ENCODE assay signal across 14 cellular contexts in genomic region chr12:27820564-27820963, GRCh38. TPM values are rescaled to one million over a fixed set of nuclear protein-coding genes. Genes with fewer than 3 reads are reported as not detected.
DNase-seq lines count a peak whose midpoint lies in the region; ATAC-seq, FAIRE-seq and TF ChIP-seq lines count a peak whose summit lies in the region.
"Had no signal": no experiment of that assay in that cellular context is flagged by ENCODE, and none has a peak within 500 bp of the region (broad histone marks: within the 10 kb centered on the region; RNA-seq: fewer than 3 reads in every experiment).

No MANE protein-coding gene starts in this region.

- TF ChIP-seq POLR2A in breast epithelium (IDR thresholded peaks at IDR 0.05) = no peak
- no peak for TF ChIP-seq POLR2A in endothelial cell of umbilical vein (IDR thresholded peaks at IDR 0.05; ENCODE audit: low read depth, low read length)

- H3K27ac ChIP-seq in breast epithelium (no peak overlapping the region), SU-DHL-6 (ENCODE audit: low read depth, low read length) (peak overlapping the region; percentile 98), endothelial cell of umbilical vein (ENCODE audit: insufficient read depth, low read depth, low read length) (peak overlapping the region; percentile 99), smooth muscle cell (ENCODE audit: low read depth) (peak overlapping the region; percentile 50)

- intact Hi-C loops in MCF 10A (cut with micrococcal nuclease) = loop anchor here (10.0 kb wide), 1 partner anchor 1054 kb away; no protein-coding TSS in a partner anchor
- intact Hi-C loops in breast epithelium (cut with DNase I; ENCODE audit: low total_unique reads) = loop anchor here (5.0 kb wide), 1 partner anchor 83 kb away; no protein-coding TSS in a partner anchor
- intact Hi-C loops in endothelial cell of umbilical vein (cut with micrococcal nuclease) = loop anchor here (5.0 to 10.0 kb wide), 2 partner anchors 1054 to 1137 kb away; no protein-coding TSS in a partner anchor

- peaks cover 6% of the 10 kb centered on the region for H3K4me1 Mint-ChIP-seq in MCF 10A (ENCODE audit: insufficient read depth, unreplicated experiment)
- H3K4me1 Mint-ChIP-seq: GM23338 had no signal

- TF ChIP-seq CTCF in MCF 10A (IDR thresholded peaks at IDR 0.05; ENCODE audit: unreplicated experiment) = no peak
- no peak for TF ChIP-seq CTCF in breast epithelium (IDR thresholded peaks at IDR 0.05)
- no peak for TF ChIP-seq CTCF in SU-DHL-6 (IDR thresholded peaks at IDR 0.05; ENCODE audit: insufficient read depth, low read length, poor library complexity, severe bottlenecking)
- no peak for TF ChIP-seq CTCF in endothelial cell of umbilical vein (IDR thresholded peaks at IDR 0.05; ENCODE audit: extremely low read depth in 1 of 2, insufficient read depth in 1 of 2, low read depth in 1 of 2, low read length in 2 of 2)
- TF ChIP-seq CTCF in smooth muscle cell (IDR thresholded peaks at IDR 0.05; ENCODE audit: borderline replicate concordance, insufficient read depth, poor library complexity, severe bottlenecking) = no peak

- dilution Hi-C loops in endothelial cell of umbilical vein (cut with MboI; ENCODE audit: extremely low pct_ligation_motif_present, low sequenced_read_pairs) = no loop called here

- H3K79me2 ChIP-seq in SU-DHL-6 (ENCODE audit: insufficient read depth, low read length) (no peaks in the 10 kb centered on the region), endothelial cell of umbilical vein (ENCODE audit: control insufficient read depth, insufficient read depth, low read length) (no peaks in the 10 kb centered on the region), smooth muscle cell (ENCODE audit: low read depth) (no peaks in the 10 kb centered on the region)

- peak overlapping the region; percentile 10 for H2AFZ ChIP-seq in SU-DHL-6 (ENCODE audit: low read depth, low read length, severe bottlenecking)
- peak overlapping the region; percentile 96 for H2AFZ ChIP-seq in endothelial cell of umbilical vein (ENCODE audit: low read depth, low read length)
- H2AFZ ChIP-seq in smooth muscle cell (ENCODE audit: low read depth) = no peak overlapping the region
- H2AFZ ChIP-seq: GM23338 had no signal

- H3F3A ChIP-seq in SU-DHL-6 (ENCODE audit: insufficient read depth) (peaks cover 48% of the 10 kb centered on the region), smooth muscle cell (ENCODE audit: low read depth) (no peaks in the 10 kb centered on the region)

- POLR2A ChIA-PET in MCF 10A (lab: Yijun Ruan, JAX) (interaction anchor here (0.6 to 3.5 kb wide), 8 partner anchors 22 to 374 kb away, joined by 3 to 23 read pairs (median 4); partner anchors contain the start of genes KLHL42 and MANSC4), endothelial cell of umbilical vein (lab: Charles Lee) (no interaction called here)

- H3K4me3 ChIP-seq in breast epithelium (no peak overlapping the region), SU-DHL-6 (ENCODE audit: insufficient read depth, low read length, poor library complexity, severe bottlenecking) (peak overlapping the region; percentile 11), endothelial cell of umbilical vein (replicated peaks in 1 of 3; ENCODE audit: insufficient read depth in 1 of 3, low read depth in 1 of 3, low read length in 3 of 3) (no peak overlapping the region), smooth muscle cell (no peak overlapping the region)
- H3K4me3 ChIP-seq: GM23338 had no signal

- BruUV-seq in MCF 10A (replicated peaks; lab: Mats Ljungman, UMichigan) = no TSS peak
- BruUV-seq in endothelial cell of umbilical vein (replicated peaks; lab: Mats Ljungman, UMichigan) = no TSS peak

- no peak for FAIRE-seq in endothelial cell of umbilical vein (lab: Jason Lieb, UNC)
- FAIRE-seq: GM12891 had no signal

- H3K9me2 ChIP-seq in SU-DHL-6 (replicated peaks; ENCODE audit: insufficient read depth, low read length) = no peaks in the 10 kb centered on the region

- H3K9me1 ChIP-seq in endothelial cell of umbilical vein (replicated peaks; ENCODE audit: control insufficient read depth, extremely low read depth, insufficient read depth, low read length) = no peaks in the 10 kb centered on the region

- DNase-seq in MCF 10A (ENCODE audit: unreplicated experiment) = no peak
- DNase-seq in breast epithelium (ENCODE audit: low spot score in 2 of 2) = no peak
- peak; percentile 4 for DNase-seq in endothelial cell of umbilical vein (ENCODE audit: low read depth, low spot score)
- DNase-seq in smooth muscle cell (lab: John Stamatoyannopoulos, UW; ENCODE audit: unreplicated experiment) = no peak
- DNase-seq in stimulated activated CD4-positive, alpha-beta T cell treated with anti-CD3 and anti-CD28 coated beads, Interleukin-12 subunit alpha, Interleukin-12 subunit beta, amount 100 ng/mL, for 4 hours = no peak
- no peak for DNase-seq in NCI-H345 treated with DMSO at 0.1 percent for 48 hours (lab: John Stamatoyannopoulos, UW; ENCODE audit: unreplicated experiment)
- DNase-seq: GF-D8, NCI-H187 had no signal

- no peak for ATAC-seq in HG03520 (IDR thresholded peaks at IDR 0.05; ENCODE audit: unreplicated experiment)

- H3K9ac ChIP-seq in SU-DHL-6 (ENCODE audit: low read length) (peak overlapping the region; percentile 55), endothelial cell of umbilical vein (replicated peaks; ENCODE audit: extremely low read depth, insufficient read depth, low read length) (peak overlapping the region; percentile 82), smooth muscle cell (ENCODE audit: low read depth) (no peak overlapping the region)

- H4K20me1 ChIP-seq in SU-DHL-6 (ENCODE audit: low read depth, low read length) = no peaks in the 10 kb centered on the region
- no peaks in the 10 kb centered on the region for H4K20me1 ChIP-seq in endothelial cell of umbilical vein (replicated peaks; ENCODE audit: control insufficient read depth, extremely low read depth, insufficient read depth, low read length)
- no peaks in the 10 kb centered on the region for H4K20me1 ChIP-seq in smooth muscle cell (ENCODE audit: low read depth)

- CTCF ChIA-PET in MCF 10A (lab: Yijun Ruan, JAX) (interaction anchor here (0.6 to 4.8 kb wide), 17 partner anchors 9 to 1206 kb away, joined by 3 to 75 read pairs (median 5); partner anchors contain the start of genes KLHL42 and MANSC4), endothelial cell of umbilical vein (lab: Charles Lee) (interaction anchor here (0.6 to 4.9 kb wide), 33 partner anchors 9 to 120 kb away, joined by 3 to 61 read pairs (median 6); partner anchors contain the start of genes KLHL42 and MANSC4)

- H3K9me3 ChIP-seq in breast epithelium = no peaks in the 10 kb centered on the region
- no peaks in the 10 kb centered on the region for H3K9me3 ChIP-seq in SU-DHL-6 (ENCODE audit: insufficient read depth, low read length)
- no peaks in the 10 kb centered on the region for H3K9me3 ChIP-seq in endothelial cell of umbilical vein (replicated peaks; ENCODE audit: control insufficient read depth, insufficient read depth, low read length)
- H3K9me3 ChIP-seq in smooth muscle cell (replicated peaks; ENCODE audit: low read depth) = no peaks in the 10 kb centered on the region

- no peaks in the 10 kb centered on the region for H3K27me3 Mint-ChIP-seq in MCF 10A (ENCODE audit: insufficient read depth, unreplicated experiment)

- no peaks in the 10 kb centered on the region for H3K36me3 ChIP-seq in breast epithelium
- H3K36me3 ChIP-seq in SU-DHL-6 (ENCODE audit: low read length) = no peaks in the 10 kb centered on the region
- H3K36me3 ChIP-seq in endothelial cell of umbilical vein (ENCODE audit: control insufficient read depth in 2 of 2, extremely low read depth in 1 of 2, insufficient read depth in 2 of 2, low read length in 2 of 2) = no peaks in the 10 kb centered on the region
- H3K36me3 ChIP-seq in smooth muscle cell (ENCODE audit: low read depth) = no peaks in the 10 kb centered on the region

- H3K4me2 ChIP-seq in SU-DHL-6 (ENCODE audit: low read depth, low read length, poor library complexity, severe bottlenecking) (peak overlapping the region; percentile 58), endothelial cell of umbilical vein (ENCODE audit: insufficient read depth, low read length) (peak overlapping the region; percentile 25), smooth muscle cell (no peak overlapping the region)
- H3K4me2 ChIP-seq: GM23338 had no signal

- no peaks in the 10 kb centered on the region for H3K36me3 Mint-ChIP-seq in MCF 10A (ENCODE audit: insufficient read depth, unreplicated experiment)

- peak overlapping the region; percentile 89 for H3K27ac Mint-ChIP-seq in MCF 10A (ENCODE audit: low read depth, unreplicated experiment)
- H3K27ac Mint-ChIP-seq: GM23338 had no signal

- H3K27me3 ChIP-seq in breast epithelium (no peaks in the 10 kb centered on the region), SU-DHL-6 (ENCODE audit: low read length) (no peaks in the 10 kb centered on the region), endothelial cell of umbilical vein (ENCODE audit: control insufficient read depth in 2 of 2, insufficient read depth in 2 of 2, low read length in 2 of 2) (no peaks in the 10 kb centered on the region), smooth muscle cell (ENCODE audit: low read depth) (no peaks in the 10 kb centered on the region)

- peaks cover 8% of the 10 kb centered on the region for H3K9me3 Mint-ChIP-seq in MCF 10A (ENCODE audit: unreplicated experiment)

- no peak overlapping the region for H3K4me3 Mint-ChIP-seq in MCF 10A (ENCODE audit: unreplicated experiment)
- H3K4me3 Mint-ChIP-seq: GM23338 had no signal

- 91% methylated on average over 5 of the region's 5 CpGs for WGBS in smooth muscle cell (ENCODE audit: low lambda C conversion rate)

- H3K4me1 ChIP-seq in breast epithelium (peaks cover 0 to 6% of the 10 kb centered on the region in 2 donors), endothelial cell of umbilical vein (ENCODE audit: control insufficient read depth, extremely low read depth, insufficient read depth, low read length) (peaks cover 24% of the 10 kb centered on the region), smooth muscle cell (ENCODE audit: low read depth) (peaks cover 8% of the 10 kb centered on the region)

RNA-seq across cellular contexts. Expression of gene MANSC4, which starts 40.5 kb away (rescaled TPM):
- total RNA-seq in MCF 10A (2022) = not detected in 2 replicates
- under 1 TPM in 1 of 3 donors, not detected in 2; 0.73 TPM for total RNA-seq in breast epithelium
- total RNA-seq in endothelial cell of umbilical vein = 0.65 TPM in 1 of 2 replicates, not detected in the other
- 0.11 TPM in 1 of 2 replicates, not detected in the other for polyA plus RNA-seq in endothelial cell of umbilical vein
- 0.22 and 0.30 TPM in 2 replicates for polyA plus RNA-seq in endothelial cell of umbilical vein (2011; cell fraction: cytosol; rRNA removed)
- polyA plus RNA-seq in endothelial cell of umbilical vein (2011; cell fraction: nucleus; rRNA removed) = 0.24 and 0.68 TPM in 2 replicates
- 0.35 TPM in 1 of 2 replicates, not detected in the other for polyA plus RNA-seq in endothelial cell of umbilical vein (2012)
- polyA minus RNA-seq in endothelial cell of umbilical vein = 0.29 TPM in 1 of 2 replicates, not detected in the other
- not detected for polyA minus RNA-seq in endothelial cell of umbilical vein (2011; cell fraction: cytosol; rRNA and poly(A)+ RNA removed)
- polyA minus RNA-seq in endothelial cell of umbilical vein (2011; cell fraction: nucleus; rRNA and poly(A)+ RNA removed) = 0.72 TPM in 1 of 2 replicates, not detected in the other
- 2.6 and 2.9 TPM in 2 replicates for total RNA-seq in smooth muscle cell
- polyA plus RNA-seq in smooth muscle cell = 0.47 and 5.5 TPM in 2 replicates
- total RNA-seq: GM23338, NCI-H460, Right ventricle myocardium inferior had no signal
- polyA plus RNA-seq: GM23338 had no signal

RNA-seq across cellular contexts. Expression of gene KLHL42, which starts 40.5 kb away (rescaled TPM):
- total RNA-seq in MCF 10A (2022) (32.5 and 37.6 TPM in 2 replicates), breast epithelium (10 to 100 TPM; 20.6 to 32.3 (median 30.8) TPM), endothelial cell of umbilical vein (36.2 and 36.5 TPM in 2 replicates), smooth muscle cell (35.4 and 38.0 TPM in 2 replicates)
- polyA plus RNA-seq in endothelial cell of umbilical vein (20.1 and 22.2 TPM in 2 replicates), smooth muscle cell (25.6 and 39.7 TPM in 2 replicates)
- polyA plus RNA-seq in endothelial cell of umbilical vein (2011; cell fraction: cytosol; rRNA removed) = 11.8 and 12.7 TPM in 2 replicates
- 54.7 and 65.3 TPM in 2 replicates for polyA plus RNA-seq in endothelial cell of umbilical vein (2011; cell fraction: nucleus; rRNA removed)
- 15.1 and 19.1 TPM in 2 replicates for polyA plus RNA-seq in endothelial cell of umbilical vein (2012)
- 64.7 and 78.9 TPM in 2 replicates for polyA minus RNA-seq in endothelial cell of umbilical vein
- polyA minus RNA-seq in endothelial cell of umbilical vein (2011; cell fraction: cytosol; rRNA and poly(A)+ RNA removed) = 15.8 TPM
- polyA minus RNA-seq in endothelial cell of umbilical vein (2011; cell fraction: nucleus; rRNA and poly(A)+ RNA removed) = 50.1 and 56.0 TPM in 2 replicates

Comparison
In these comparisons a context has a peak if more than half of its experiments do, and no peak if none do; other contexts are left out.
1. H3K27ac ChIP-seq: peak in SU-DHL-6 (single experiment), endothelial cell of umbilical vein (single experiment) and smooth muscle cell (single experiment); none in breast epithelium (0 of 2).